In genomic region chr4:92305148-92305877, GRCh38 we compare ENCODE assay signal across 8 cellular contexts. TPM values are rescaled to one million over a fixed set of nuclear protein-coding genes. Genes with fewer than 3 reads are reported as not detected.
DNase-seq lines count a peak whose midpoint lies in the region; ATAC-seq, FAIRE-seq and TF ChIP-seq lines count a peak whose summit lies in the region.

No MANE protein-coding gene starts in this region.

- H3K36me3 Mint-ChIP-seq in activated naive CD8-positive, alpha-beta T cell treated with anti-CD3 and anti-CD28 coated beads, Interleukin-2, amount 50 U/mL, for 24 hours (ENCODE audit: low read depth), result peaks cover 3% of the 10 kb centered on the region

- H3K4me3 Mint-ChIP-seq in activated naive CD8-positive, alpha-beta T cell treated with anti-CD3 and anti-CD28 coated beads, Interleukin-2, amount 50 U/mL, for 24 hours, result no peak overlapping the region

- H3K9me3 Mint-ChIP-seq in activated naive CD8-positive, alpha-beta T cell treated with anti-CD3 and anti-CD28 coated beads, Interleukin-2, amount 50 U/mL, for 24 hours, result no peaks in the 10 kb centered on the region

- TF ChIP-seq CTCF in D721Med (IDR thresholded peaks at IDR 0.05; ENCODE audit: insufficient read depth, missing control alignments) (no peak), prostate gland (IDR thresholded peaks at IDR 0.05) (no peak)

- no peaks in the 10 kb centered on the region for H3K9me3 ChIP-seq in right cardiac atrium (ENCODE audit: control insufficient read depth, low read length)
- no peaks in the 10 kb centered on the region for H3K9me3 ChIP-seq in prostate gland

- whole genome bisulfite sequencing in right cardiac atrium, result under 1% methylated on average over 68 of the region's 68 CpGs
- WGBS in prostate gland, result under 1% methylated on average over 68 of the region's 68 CpGs

- H3K27me3 Mint-ChIP-seq in activated naive CD8-positive, alpha-beta T cell treated with anti-CD3 and anti-CD28 coated beads, Interleukin-2, amount 50 U/mL, for 24 hours, result peaks cover 31% of the 10 kb centered on the region

- H3K36me3 ChIP-seq in prostate gland, result no peaks in the 10 kb centered on the region

- H3K4me3 ChIP-seq in right cardiac atrium (ENCODE audit: low read length) (peak overlapping the region; percentile 55), prostate gland (peak overlapping the region; percentile 17 to 22)

- no peaks in the 10 kb centered on the region for H3K27me3 ChIP-seq in right cardiac atrium (ENCODE audit: control insufficient read depth, insufficient read depth)
- H3K27me3 ChIP-seq in prostate gland (replicated peaks; ENCODE audit: insufficient read depth), result peaks cover 2% of the 10 kb centered on the region

- DNase-seq in D721Med (ENCODE audit: insufficient read length, low spot score), result peak; percentile 18
- peak; percentile 24 for DNase-seq in M059J (ENCODE audit: low read depth)
- peak; percentile 2 for DNase-seq in activated naive CD8-positive, alpha-beta T cell treated with anti-CD3 and anti-CD28 coated beads, Interleukin-2, amount 50 U/mL, for 24 hours
- DNase-seq in right cardiac atrium, result peak; percentile 68 to 83 (median 76)
- DNase-seq in prostate gland (ENCODE audit: low spot score), result peak; percentile 16
- DNase-seq in KG1 (lab: John Stamatoyannopoulos, UW), result no peak
- no peak for DNase-seq in NOMO-1 treated with dmso at 0.1 percent for 144 hours (lab: John Stamatoyannopoulos, UW; ENCODE audit: unreplicated experiment)
- DNase-seq in NCI-H2196 (lab: John Stamatoyannopoulos, UW; ENCODE audit: unreplicated experiment), result no peak

- no peak overlapping the region for H3K27ac Mint-ChIP-seq in activated naive CD8-positive, alpha-beta T cell treated with anti-CD3 and anti-CD28 coated beads, Interleukin-2, amount 50 U/mL, for 24 hours

- H3K27ac ChIP-seq in right cardiac atrium (ENCODE audit: low read length), result no peak overlapping the region
- no peak overlapping the region for H3K27ac ChIP-seq in prostate gland

- no peak for ATAC-seq in activated naive CD8-positive, alpha-beta T cell treated with anti-CD3 and anti-CD28 coated beads, Interleukin-2, amount 50 U/mL, for 24 hours
- peak; percentile 89 to 90 for ATAC-seq in right cardiac atrium

- H3K4me1 ChIP-seq in right cardiac atrium (ENCODE audit: control insufficient read depth, insufficient read depth, low read length) (no peaks in the 10 kb centered on the region), prostate gland (replicated peaks) (no peaks in the 10 kb centered on the region)

- no peak for FAIRE-seq in D721Med (lab: Jason Lieb, UNC)

- peaks cover 4% of the 10 kb centered on the region for H3K4me1 Mint-ChIP-seq in activated naive CD8-positive, alpha-beta T cell treated with anti-CD3 and anti-CD28 coated beads, Interleukin-2, amount 50 U/mL, for 24 hours

- no peak for TF ChIP-seq POLR2A in prostate gland (IDR thresholded peaks at IDR 0.05)

- intact Hi-C loops in right cardiac atrium (cut with DNase I), result no loop called here
- intact Hi-C loops in prostate gland (cut with DNase I), result no loop called here

RNA-seq across cellular contexts. Expression of gene GRID2, which starts 1.5 kb away (rescaled TPM):
- 0.10 TPM in 1 of 2 replicates, not detected in the other for total RNA-seq in M059J (2014; rRNA removed; shearing (Covaris generic))
- 1 to 10 TPM in 1 of 4 donors, under 1 TPM in 3; 0.17 to 1.0 (median 0.59) TPM for total RNA-seq in right cardiac atrium
- polyA plus RNA-seq in right cardiac atrium, result 0.09 TPM
- 10 to 100 TPM in 1 of 2 donors, under 1 TPM in 1; 0.09 to 11.0 TPM for total RNA-seq in prostate gland

Comparison
In these comparisons a context has a peak if more than half of its experiments do, and no peak if none do; other contexts are left out.
1. DNase-seq: peak in D721Med (single experiment), M059J (single experiment), activated naive CD8-positive, alpha-beta T cell treated with anti-CD3 and anti-CD28 coated beads, Interleukin-2, amount 50 U/mL, for 24 hours (single experiment), right cardiac atrium (3 of 3) and prostate gland (single experiment); none in KG1 (single experiment), NOMO-1 treated with dmso at 0.1 percent for 144 hours (single experiment) and NCI-H2196 (single experiment).